In genomic region chr10:69182005-69182404, GRCh38 we compare ENCODE assay signal across 25 cellular contexts. TPM values are rescaled to one million over a fixed set of nuclear protein-coding genes. Genes with fewer than 3 reads are reported as not detected.
DNase-seq lines count a peak whose midpoint lies in the region; ATAC-seq and TF ChIP-seq lines count a peak whose summit lies in the region.
"Had no signal": no experiment of that assay in that cellular context is flagged by ENCODE, and none has a peak within 500 bp of the region (broad histone marks: within the 10 kb centered on the region; RNA-seq: fewer than 3 reads in every experiment).

No MANE protein-coding gene starts in this region.

- H3K27me3 ChIP-seq in effector memory CD4-positive, alpha-beta T cell (replicated peaks; ENCODE audit: control insufficient read depth, insufficient read depth, low read length, poor library complexity, severe bottlenecking) = no peaks in the 10 kb centered on the region
- H3K27me3 ChIP-seq: gastroesophageal sphincter, left lung, tibial nerve had no signal

- H3K36me3 ChIP-seq in OCI-LY7 (ENCODE audit: insufficient read depth, low read length) = peaks cover 44% of the 10 kb centered on the region
- peaks cover 24% of the 10 kb centered on the region for H3K36me3 ChIP-seq in effector memory CD4-positive, alpha-beta T cell (ENCODE audit: control insufficient read depth, insufficient read depth, low read length)

- no peak overlapping the region for H2AFZ ChIP-seq in OCI-LY7 (ENCODE audit: low read length)

- H3K36me3 Mint-ChIP-seq in natural killer cell = peaks cover 7% of the 10 kb centered on the region
- peaks cover 13% of the 10 kb centered on the region for H3K36me3 Mint-ChIP-seq in natural killer cell treated with Interleukin-12 subunit alpha and Interleukin-12 subunit beta and Interleukin-15 and Interleukin-18, amount 100 ng/mL, for 72 hours

- no peak for DNase-seq in natural killer cell
- DNase-seq in natural killer cell treated with Interleukin-12 subunit alpha and Interleukin-12 subunit beta and Interleukin-15 and Interleukin-18, amount 100 ng/mL, for 72 hours (ENCODE audit: low spot score) = no peak
- no peak for DNase-seq in OCI-LY7 (ENCODE audit: low spot score)
- no peak for DNase-seq in effector memory CD4-positive, alpha-beta T cell
- no peak for DNase-seq in NCI-H1105 (lab: John Stamatoyannopoulos, UW)
- no peak for DNase-seq in NCI-H345 (lab: John Stamatoyannopoulos, UW)
- DNase-seq: activated CD4-positive, alpha-beta T cell treated with anti-CD3 and anti-CD28 coated beads, Interleukin-2, amount 50 U/mL, for 1 hour; activated naive CD8-positive, alpha-beta T cell treated with anti-CD3 and anti-CD28 coated beads for 36 hours; aorta; Calu3; dermis blood vessel endothelial cell; HCEC 1CT; hypothalamus; left lung; NCI-H1048; NCI-H187 treated with DMSO at 0.1 percent for 48 hours; NCI-H526; NK-92 treated with Interleukin-12 subunit alpha and Interleukin-12 subunit beta, amount 100 ng/mL, for 24 hours; SIG-M5; SW 1271; T1000 had no signal

- H3K79me2 ChIP-seq in OCI-LY7 (ENCODE audit: insufficient read depth, low read depth, low read length) = peaks cover 55% of the 10 kb centered on the region

- BruUV-seq in OCI-LY7 (replicated peaks; lab: Mats Ljungman, UMichigan) = no TSS peak

- CTCF ChIA-PET in OCI-LY7 (lab: Charles Lee; ENCODE audit: unreplicated experiment) = no interaction called here

- no peak overlapping the region for H3K27ac ChIP-seq in OCI-LY7 (ENCODE audit: low read depth, low read length, poor library complexity, severe bottlenecking)
- peak overlapping the region; percentile 1 for H3K27ac ChIP-seq in effector memory CD4-positive, alpha-beta T cell (ENCODE audit: insufficient read depth, low read length, poor library complexity, severe bottlenecking)
- H3K27ac ChIP-seq: gastroesophageal sphincter, left lung, tibial nerve had no signal

- no peak for TF ChIP-seq POLR2A in GM18505 (IDR thresholded peaks at IDR 0.05; ENCODE audit: borderline replicate concordance, extremely low read depth, insufficient read depth, insufficient read length)

- H3K4me2 ChIP-seq in OCI-LY7 (ENCODE audit: low read length) = peak overlapping the region; percentile 3; the same call in 1 of the 2 replicates

- H3K27ac Mint-ChIP-seq in natural killer cell = peak overlapping the region; percentile 19 to 86
- H3K27ac Mint-ChIP-seq in natural killer cell treated with Interleukin-12 subunit alpha and Interleukin-12 subunit beta and Interleukin-15 and Interleukin-18, amount 100 ng/mL, for 72 hours = peak overlapping the region in 1 of 2 donors; percentile 53

- H3K4me1 ChIP-seq in OCI-LY7 (ENCODE audit: insufficient read depth, low read length, poor library complexity, severe bottlenecking) = peaks cover 20% of the 10 kb centered on the region
- H3K4me1 ChIP-seq in effector memory CD4-positive, alpha-beta T cell (ENCODE audit: control insufficient read depth, insufficient read depth, low read length, poor library complexity, severe bottlenecking) = peaks cover 8% of the 10 kb centered on the region

- peaks cover 7% of the 10 kb centered on the region; the same call in 1 of the 2 replicates for H4K20me1 ChIP-seq in OCI-LY7 (ENCODE audit: insufficient read depth, low read length)

- H3K4me1 Mint-ChIP-seq in natural killer cell = peaks cover 49 to 68% of the 10 kb centered on the region in 2 donors
- peaks cover 38 to 61% of the 10 kb centered on the region in 2 donors for H3K4me1 Mint-ChIP-seq in natural killer cell treated with Interleukin-12 subunit alpha and Interleukin-12 subunit beta and Interleukin-15 and Interleukin-18, amount 100 ng/mL, for 72 hours (ENCODE audit: low read depth in 2 of 2)

- H3K9me3 Mint-ChIP-seq in natural killer cell = no peaks in the 10 kb centered on the region
- no peaks in the 10 kb centered on the region for H3K9me3 Mint-ChIP-seq in natural killer cell treated with Interleukin-12 subunit alpha and Interleukin-12 subunit beta and Interleukin-15 and Interleukin-18, amount 100 ng/mL, for 72 hours
- H3K9me3 Mint-ChIP-seq: activated naive CD8-positive, alpha-beta T cell treated with anti-CD3 and anti-CD28 coated beads for 36 hours; activated T-helper 2 cell treated with anti-CD3 and anti-CD28 coated beads, Interferon-gamma antibody, Interleukin-2, Interleukin-4, amounts not matched to agents 10 μg/mL and 5 μg/mL and 100 μg/mL, durations not matched to agents 14 hours and 24 hours and 36 hours had no signal

- no peaks in the 10 kb centered on the region for H3K9me2 ChIP-seq in OCI-LY7 (ENCODE audit: insufficient read depth, low read length)

- no peak overlapping the region for H3K4me3 ChIP-seq in OCI-LY7 (ENCODE audit: low read depth, low read length, poor library complexity, severe bottlenecking)
- no peak overlapping the region for H3K4me3 ChIP-seq in effector memory CD4-positive, alpha-beta T cell (ENCODE audit: insufficient read depth, low read depth, low read length, poor library complexity, severe bottlenecking)

- intact Hi-C loops in natural killer cell (cut with micrococcal nuclease) = no loop called here
- intact Hi-C loops in OCI-LY7 (cut with micrococcal nuclease; ENCODE audit: unreplicated experiment) = no loop called here

- TF ChIP-seq CTCF in natural killer cell (IDR thresholded peaks at IDR 0.05) = no peak
- TF ChIP-seq CTCF in OCI-LY7 (conservative IDR thresholded peaks at IDR 0.05; ENCODE audit: low read length) = no peak

- no peaks in the 10 kb centered on the region for H3K9me3 ChIP-seq in OCI-LY7 (ENCODE audit: low read length)
- no peaks in the 10 kb centered on the region for H3K9me3 ChIP-seq in effector memory CD4-positive, alpha-beta T cell (ENCODE audit: control insufficient read depth, low read length)
- H3K9me3 ChIP-seq: gastroesophageal sphincter, left lung, tibial nerve had no signal

- POLR2A ChIA-PET in OCI-LY7 (lab: Charles Lee) = no interaction called here

- no peaks in the 10 kb centered on the region for H3K27me3 Mint-ChIP-seq in natural killer cell (ENCODE audit: low read depth in 2 of 2)
- H3K27me3 Mint-ChIP-seq in natural killer cell treated with Interleukin-12 subunit alpha and Interleukin-12 subunit beta and Interleukin-15 and Interleukin-18, amount 100 ng/mL, for 72 hours = no peaks in the 10 kb centered on the region
- H3K27me3 Mint-ChIP-seq: activated naive CD8-positive, alpha-beta T cell treated with anti-CD3 and anti-CD28 coated beads for 36 hours had no signal

- no peak for ATAC-seq in natural killer cell
- ATAC-seq in natural killer cell treated with Interleukin-12 subunit alpha and Interleukin-12 subunit beta and Interleukin-15 and Interleukin-18, amount 100 ng/mL, for 72 hours = no peak
- no peak for ATAC-seq in GM18505 (IDR thresholded peaks at IDR 0.05; ENCODE audit: unreplicated experiment)
- ATAC-seq: gastroesophageal sphincter, left lung had no signal

- H3K4me3 Mint-ChIP-seq in natural killer cell = peak overlapping the region; percentile 50
- H3K4me3 Mint-ChIP-seq in natural killer cell treated with Interleukin-12 subunit alpha and Interleukin-12 subunit beta and Interleukin-15 and Interleukin-18, amount 100 ng/mL, for 72 hours = no peak overlapping the region

RNA-seq across cellular contexts. Expression of gene SUPV3L1, which starts 2.0 kb away (rescaled TPM):
- total RNA-seq in natural killer cell (100 to 1,000 TPM in 1 of 3 donors, 10 to 100 TPM in 2; 56.6 to 104 (median 67.1) TPM), OCI-LY7 (2022) (40.9 and 47.9 TPM in 2 replicates)
- 10 to 100 TPM; 41.1 to 60.8 TPM for total RNA-seq in natural killer cell treated with Interleukin-12 subunit alpha and Interleukin-12 subunit beta and Interleukin-15 and Interleukin-18, amount 100 ng/mL, for 72 hours
- 26.5 and 27.0 TPM in 2 replicates for total RNA-seq in OCI-LY7 (2014; rRNA removed; shearing (Covaris generic))

RNA-seq across cellular contexts. Expression of gene HKDC1, which starts 38.1 kb away (rescaled TPM):
- total RNA-seq in natural killer cell (under 1 TPM in 2 of 3 donors, not detected in 1; 0.50 to 0.82 TPM), OCI-LY7 (2022) (not detected in 2 replicates)
- not detected for total RNA-seq in natural killer cell treated with Interleukin-12 subunit alpha and Interleukin-12 subunit beta and Interleukin-15 and Interleukin-18, amount 100 ng/mL, for 72 hours
- total RNA-seq in OCI-LY7 (2014; rRNA removed; shearing (Covaris generic)) = not detected in 2 replicates
- total RNA-seq: aorta had no signal

RNA-seq across cellular contexts. Expression of gene VPS26A, which starts 58.0 kb away (rescaled TPM):
- total RNA-seq in natural killer cell (10 to 100 TPM; 62.6 to 86.4 (median 86.2) TPM), OCI-LY7 (2022) (33.6 and 41.7 TPM in 2 replicates)
- total RNA-seq in natural killer cell treated with Interleukin-12 subunit alpha and Interleukin-12 subunit beta and Interleukin-15 and Interleukin-18, amount 100 ng/mL, for 72 hours = 10 to 100 TPM; 38.8 to 54.8 TPM
- 9.9 and 10.0 TPM in 2 replicates for total RNA-seq in OCI-LY7 (2014; rRNA removed; shearing (Covaris generic))
